16 cellular contexts compared by ENCODE assay signal in genomic region chr2:119230219-119230618, GRCh38. TPM values are rescaled to one million over a fixed set of nuclear protein-coding genes. Genes with fewer than 3 reads are reported as not detected.
"Had no signal": no experiment of that assay in that cellular context is flagged by ENCODE, and none has a peak within 500 bp of the region (broad histone marks: within the 10 kb centered on the region; RNA-seq: fewer than 3 reads in every experiment).

No MANE protein-coding gene starts in this region.

- H3K27me3 ChIP-seq: right lobe of liver had no signal

- DNase-seq: activated CD4-positive, alpha-beta T cell treated with anti-CD3 and anti-CD28 coated beads, Interleukin-2, amount 10 ng/mL, durations not matched to agents 24 days and 14 days; activated CD8-positive, alpha-beta memory T cell treated with anti-CD3 and anti-CD28 coated beads, Interleukin-2, amount 50 U/mL, for 48 hours; activated naive CD8-positive, alpha-beta T cell treated with anti-CD3 and anti-CD28 coated beads for 36 hours; activated T-cell treated with anti-CD3 and anti-CD28 coated beads, Interleukin-2, amount 50 U/mL, for 72 hours; effector CD8-positive, alpha-beta T cell; heart left ventricle; left colon; mucosa of descending colon; naive thymus-derived CD4-positive, alpha-beta T cell; occipital lobe; stimulated activated CD4-positive, alpha-beta T cell treated with anti-CD3 and anti-CD28 coated beads, Interleukin-12 subunit alpha, Interleukin-12 subunit beta, amount 100 ng/mL, for 4 hours; stimulated activated CD4-positive, alpha-beta T cell treated with anti-CD3 and anti-CD28 coated beads, Interleukin-2, amount 100 ng/mL, for 24 hours; T-helper 2 cell had no signal

- H3K4me3 Mint-ChIP-seq: activated CD4-positive, alpha-beta T cell treated with anti-CD3 and anti-CD28 coated beads, Interleukin-2, amount 10 ng/mL, durations not matched to agents 24 days and 14 days; activated naive CD8-positive, alpha-beta T cell treated with anti-CD3 and anti-CD28 coated beads for 36 hours; activated T-cell treated with anti-CD3 and anti-CD28 coated beads, Interleukin-2, amount 50 U/mL, for 72 hours; naive thymus-derived CD4-positive, alpha-beta T cell; WTC11 had no signal

- ATAC-seq: activated T-cell treated with anti-CD3 and anti-CD28 coated beads, Interleukin-2, amount 50 U/mL, for 72 hours; heart left ventricle; left colon; mucosa of descending colon; naive thymus-derived CD4-positive, alpha-beta T cell; right lobe of liver had no signal

- H3K36me3 Mint-ChIP-seq: activated naive CD8-positive, alpha-beta T cell treated with anti-CD3 and anti-CD28 coated beads for 36 hours; naive thymus-derived CD4-positive, alpha-beta T cell; WTC11 had no signal

- H3K4me1 Mint-ChIP-seq: activated CD4-positive, alpha-beta T cell treated with anti-CD3 and anti-CD28 coated beads, Interleukin-2, amount 10 ng/mL, durations not matched to agents 24 days and 14 days; naive thymus-derived CD4-positive, alpha-beta T cell had no signal

- H3K9me3 ChIP-seq: heart left ventricle, mucosa of descending colon, right lobe of liver had no signal

- H3K9me3 Mint-ChIP-seq: activated CD4-positive, alpha-beta T cell treated with anti-CD3 and anti-CD28 coated beads, Interleukin-2, amount 10 ng/mL, durations not matched to agents 24 days and 14 days; activated naive CD8-positive, alpha-beta T cell treated with anti-CD3 and anti-CD28 coated beads for 36 hours; activated T-cell treated with anti-CD3 and anti-CD28 coated beads, Interleukin-2, amount 50 U/mL, for 72 hours; naive thymus-derived CD4-positive, alpha-beta T cell; WTC11 had no signal

- H3K27ac Mint-ChIP-seq: activated CD4-positive, alpha-beta T cell treated with anti-CD3 and anti-CD28 coated beads, Interleukin-2, amount 10 ng/mL, durations not matched to agents 24 days and 14 days; activated naive CD8-positive, alpha-beta T cell treated with anti-CD3 and anti-CD28 coated beads for 36 hours; activated T-cell treated with anti-CD3 and anti-CD28 coated beads, Interleukin-2, amount 50 U/mL, for 72 hours; naive thymus-derived CD4-positive, alpha-beta T cell; WTC11 had no signal

- H3K36me3 ChIP-seq: heart left ventricle had no signal

- H3K27ac ChIP-seq: heart left ventricle, right lobe of liver had no signal

- H3K4me3 ChIP-seq: heart left ventricle, lung, mucosa of descending colon, right lobe of liver had no signal

RNA-seq across cellular contexts. Expression of gene STEAP3, which starts 6.6 kb away (rescaled TPM):
- total RNA-seq: occipital lobe had no signal
- polyA plus RNA-seq: naive thymus-derived CD4-positive, alpha-beta T cell had no signal
